In the genomic region with DNA sequence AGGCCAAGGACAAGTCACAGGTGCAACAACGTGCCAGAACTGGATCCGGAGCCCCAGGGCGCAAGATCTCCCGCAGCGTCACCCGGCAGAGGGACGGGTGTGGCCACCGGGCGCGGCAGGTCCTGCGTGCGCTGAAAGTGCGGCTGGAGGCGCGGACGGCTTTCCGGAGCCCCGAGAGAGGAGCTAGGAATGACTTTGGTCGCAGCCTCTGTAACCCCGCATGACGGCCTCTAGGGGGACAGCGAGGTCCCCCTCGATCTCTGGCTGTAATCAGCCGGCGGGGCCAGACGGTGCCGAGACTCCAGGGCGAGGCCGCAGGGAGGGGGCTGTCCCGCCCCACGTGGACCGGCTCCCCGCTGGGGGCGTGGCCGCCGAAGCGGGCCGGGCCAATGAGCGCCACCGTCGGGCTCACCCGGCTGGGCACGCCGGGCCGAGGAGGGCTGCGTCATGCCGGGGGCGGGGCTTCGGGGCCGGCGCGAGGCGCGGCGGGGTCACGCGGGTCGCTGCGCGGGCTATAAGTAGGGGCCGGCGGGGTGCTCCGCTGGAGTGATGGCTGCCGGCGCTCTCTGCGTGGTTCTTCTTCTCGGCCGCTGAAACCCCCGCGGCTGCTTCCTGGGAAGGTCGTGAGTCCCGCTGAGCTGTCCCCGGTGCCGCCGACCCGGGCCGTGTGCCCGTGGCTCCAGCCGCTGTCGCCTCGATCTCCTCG, we compare ENCODE assay signal across 8 cellular contexts. TPM values are rescaled to one million over a fixed set of nuclear protein-coding genes. Genes with fewer than 3 reads are reported as not detected.
A peak's percentile ranks its signal among the peaks of the same experiment; 100 is the strongest.
DNase-seq lines count a peak whose midpoint lies in the region; ATAC-seq, FAIRE-seq and TF ChIP-seq lines count a peak whose summit lies in the region.

A gene with protein sequence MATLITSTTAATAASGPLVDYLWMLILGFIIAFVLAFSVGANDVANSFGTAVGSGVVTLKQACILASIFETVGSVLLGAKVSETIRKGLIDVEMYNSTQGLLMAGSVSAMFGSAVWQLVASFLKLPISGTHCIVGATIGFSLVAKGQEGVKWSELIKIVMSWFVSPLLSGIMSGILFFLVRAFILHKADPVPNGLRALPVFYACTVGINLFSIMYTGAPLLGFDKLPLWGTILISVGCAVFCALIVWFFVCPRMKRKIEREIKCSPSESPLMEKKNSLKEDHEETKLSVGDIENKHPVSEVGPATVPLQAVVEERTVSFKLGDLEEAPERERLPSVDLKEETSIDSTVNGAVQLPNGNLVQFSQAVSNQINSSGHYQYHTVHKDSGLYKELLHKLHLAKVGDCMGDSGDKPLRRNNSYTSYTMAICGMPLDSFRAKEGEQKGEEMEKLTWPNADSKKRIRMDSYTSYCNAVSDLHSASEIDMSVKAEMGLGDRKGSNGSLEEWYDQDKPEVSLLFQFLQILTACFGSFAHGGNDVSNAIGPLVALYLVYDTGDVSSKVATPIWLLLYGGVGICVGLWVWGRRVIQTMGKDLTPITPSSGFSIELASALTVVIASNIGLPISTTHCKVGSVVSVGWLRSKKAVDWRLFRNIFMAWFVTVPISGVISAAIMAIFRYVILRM (plus strand): TSS at position 544 of the 706 bp plus-strand sequence. CDS start 890 bp downstream, outside the sequence.

- peaks cover 34% of the 10 kb centered on the region for H3K36me3 Mint-ChIP-seq in activated naive CD8-positive, alpha-beta T cell treated with anti-CD3 and anti-CD28 coated beads for 36 hours

- TF ChIP-seq POLR2A in GM10847 (IDR thresholded peaks at IDR 0.05; ENCODE audit: extremely low read depth, insufficient read length) = peak; percentile 96

- WGBS in pancreas, 2 donors = 0% methylated on average over 65 to 82 of the region's 82 CpGs

- H3K9me3 ChIP-seq in pancreas = no peaks in the 10 kb centered on the region
- no peaks in the 10 kb centered on the region for H3K9me3 ChIP-seq in tibial artery

- intact Hi-C loops in head of caudate nucleus (cut with DNase I) (loop anchor here (5.0 to 10.0 kb wide), 3 partner anchors 82 to 391 kb away; a partner anchor contains a TSS), pancreas (cut with DNase I) (no loop called here), tibial artery (cut with DNase I; ENCODE audit: low total_unique reads) (loop anchor here (5.0 to 10.0 kb wide), 2 partner anchors 61 to 163 kb away; a partner anchor contains a TSS)

- peak within 1 kb of the TSS; percentile 97 for H3K4me3 Mint-ChIP-seq in activated naive CD8-positive, alpha-beta T cell treated with anti-CD3 and anti-CD28 coated beads for 36 hours

- H3K4me3 ChIP-seq in pancreas (peak within 1 kb of the TSS; percentile 82 to 96 (median 91)), tibial artery (peak within 1 kb of the TSS; percentile 68 to 79)

- peak within 1 kb of the TSS; percentile 93 to 97 (median 96) for H3K27ac ChIP-seq in pancreas
- H3K27ac ChIP-seq in tibial artery = peak within 1 kb of the TSS; percentile 89 to 94

- ATAC-seq in HG02588 (IDR thresholded peaks at IDR 0.05; ENCODE audit: unreplicated experiment) = peak; percentile 94
- peak; percentile 94 to 98 (median 95) for ATAC-seq in pancreas

- no peaks in the 10 kb centered on the region for H3K27me3 Mint-ChIP-seq in activated naive CD8-positive, alpha-beta T cell treated with anti-CD3 and anti-CD28 coated beads for 36 hours

- H3K27me3 ChIP-seq in pancreas = no peaks in the 10 kb centered on the region
- H3K27me3 ChIP-seq in tibial artery = no peaks in the 10 kb centered on the region

- H3K36me3 ChIP-seq in pancreas = no peaks in the 10 kb centered on the region
- H3K36me3 ChIP-seq in tibial artery = peaks cover 0 to 21% (median 13%) of the 10 kb centered on the region in 3 donors

- H3K27ac Mint-ChIP-seq in activated naive CD8-positive, alpha-beta T cell treated with anti-CD3 and anti-CD28 coated beads for 36 hours = peak within 1 kb of the TSS; percentile 87

- no peaks in the 10 kb centered on the region for H3K9me3 Mint-ChIP-seq in activated naive CD8-positive, alpha-beta T cell treated with anti-CD3 and anti-CD28 coated beads for 36 hours

- peak in 2 of 4 donors; percentile 7 to 41 for TF ChIP-seq CTCF in pancreas (IDR thresholded peaks at IDR 0.05)
- TF ChIP-seq CTCF in tibial artery (IDR thresholded peaks at IDR 0.05) = peak; percentile 9 to 30

- peak; percentile 89 for DNase-seq in NCI-H1092 (lab: John Stamatoyannopoulos, UW)
- peak; percentile 93 for DNase-seq in SKM-1 treated with dmso at 0.1 percent for 144 hours (lab: John Stamatoyannopoulos, UW; ENCODE audit: unreplicated experiment)
- DNase-seq in activated naive CD8-positive, alpha-beta T cell treated with anti-CD3 and anti-CD28 coated beads for 36 hours = peak; percentile 100
- peak; percentile 90 to 100 (median 99) for DNase-seq in head of caudate nucleus
- DNase-seq in pancreas = peak; percentile 96 to 100 (median 98)
- peak; percentile 90 to 97 for DNase-seq in tibial artery

- H3K4me1 ChIP-seq in pancreas (peaks cover 8 to 34% (median 20%) of the 10 kb centered on the region in 3 donors), tibial artery (peaks cover 0 to 42% (median 16%) of the 10 kb centered on the region in 4 donors)

- FAIRE-seq in pancreas (lab: Jason Lieb, UNC) = no peak

- peaks cover 56% of the 10 kb centered on the region for H3K4me1 Mint-ChIP-seq in activated naive CD8-positive, alpha-beta T cell treated with anti-CD3 and anti-CD28 coated beads for 36 hours

RNA-seq across cellular contexts. Expression of the gene that starts here (rescaled TPM):
- 10 to 100 TPM; 81.8 to 84.6 TPM for total RNA-seq in activated naive CD8-positive, alpha-beta T cell treated with anti-CD3 and anti-CD28 coated beads for 36 hours
- total RNA-seq in pancreas = 10 to 100 TPM; 10.6 to 22.9 (median 17.2) TPM
- 10 to 100 TPM; 14.1 to 25.9 TPM for polyA plus RNA-seq in pancreas

Comparison
In these comparisons a context has a peak if more than half of its experiments do, and no peak if none do; other contexts are left out.
1. Peak in every context shown above with its lines: DNase-seq, ATAC-seq, H3K4me3 ChIP-seq and H3K27ac ChIP-seq.
2. intact Hi-C loops: an anchor here in head of caudate nucleus (5.0 to 10.0 kb wide) and tibial artery (5.0 to 10.0 kb wide); none called in pancreas.